11 cellular contexts compared by ENCODE assay signal in genomic region chr7:134742688-134743350, GRCh38. TPM values are rescaled to one million over a fixed set of nuclear protein-coding genes. Genes with fewer than 3 reads are reported as not detected.
A peak's percentile ranks its signal among the peaks of the same experiment; 100 is the strongest.
DNase-seq lines count a peak whose midpoint lies in the region; ATAC-seq and TF ChIP-seq lines count a peak whose summit lies in the region.
"Had no signal": no experiment of that assay in that cellular context is flagged by ENCODE, and none has a peak within 500 bp of the region (broad histone marks: within the 10 kb centered on the region; RNA-seq: fewer than 3 reads in every experiment).

No MANE protein-coding gene starts in this region.

- H3K4me2 ChIP-seq in hepatocyte (peak overlapping the region; percentile 12), skeletal muscle satellite cell (ENCODE audit: low read length) (peak overlapping the region; percentile 7)

- peaks cover 10 to 58% of the 10 kb centered on the region in 2 donors for H3K27me3 Mint-ChIP-seq in natural killer cell (ENCODE audit: low read depth in 2 of 2)

- H2AFZ ChIP-seq in hepatocyte = peak overlapping the region; percentile 4

- 40 to 45% methylated on average over 2 of the region's 2 CpGs for WGBS in body of pancreas, 2 donors
- 87% methylated on average over 2 of the region's 2 CpGs for WGBS in hepatocyte (ENCODE audit: low lambda C conversion rate, missing lambda C conversion rate)

- no peaks in the 10 kb centered on the region for H3K9me2 ChIP-seq in hepatocyte (replicated peaks; ENCODE audit: insufficient read depth)

- no peaks in the 10 kb centered on the region for H3K9me3 ChIP-seq in body of pancreas
- no peaks in the 10 kb centered on the region for H3K9me3 ChIP-seq in hepatocyte (ENCODE audit: low read depth)
- H3K9me3 ChIP-seq in skeletal muscle satellite cell (replicated peaks; ENCODE audit: low read length) = no peaks in the 10 kb centered on the region
- H3K9me3 ChIP-seq: right lobe of liver had no signal

- no peaks in the 10 kb centered on the region for H3K79me2 ChIP-seq in hepatocyte

- ATAC-seq in body of pancreas (peak; percentile 47), natural killer cell (no peak), HG03196 (IDR thresholded peaks at IDR 0.05; ENCODE audit: unreplicated experiment) (no peak)
- ATAC-seq: stimulated activated memory B cell treated with anti-CD40 and anti-IgM and Interleukin-4, amounts not matched to agents 10 μg/mL and 1 μg/mL and 100 μg/mL, for 72 hours had no signal

- TF ChIP-seq CTCF in body of pancreas (IDR thresholded peaks at IDR 0.05) = no peak
- TF ChIP-seq CTCF in hepatocyte (IDR thresholded peaks at IDR 0.05; ENCODE audit: poor library complexity) = no peak
- TF ChIP-seq CTCF in natural killer cell (IDR thresholded peaks at IDR 0.05) = no peak
- TF ChIP-seq CTCF in GM20000 (IDR thresholded peaks at IDR 0.05; ENCODE audit: extremely low read depth, missing control alignments) = no peak

- TF ChIP-seq POLR2A in body of pancreas (IDR thresholded peaks at IDR 0.05) = no peak

- H3K4me3 ChIP-seq in body of pancreas = no peak overlapping the region
- H3K4me3 ChIP-seq in hepatocyte = no peak overlapping the region
- no peak overlapping the region for H3K4me3 ChIP-seq in skeletal muscle satellite cell (ENCODE audit: low read length)
- H3K4me3 ChIP-seq: right lobe of liver had no signal

- H3K4me1 Mint-ChIP-seq in natural killer cell = no peaks in the 10 kb centered on the region

- peak overlapping the region; percentile 59 for H3K9ac ChIP-seq in skeletal muscle satellite cell (ENCODE audit: low read depth, low read length)

- no peak overlapping the region for H3K4me3 Mint-ChIP-seq in natural killer cell
- H3K4me3 Mint-ChIP-seq: stimulated activated memory B cell treated with anti-CD40 and anti-IgM and Interleukin-4, amounts not matched to agents 10 μg/mL and 1 μg/mL and 100 μg/mL, for 72 hours had no signal

- DNase-seq in GM04503 (ENCODE audit: low read depth) (peak; percentile 99), body of pancreas (peak in 2 of 4 donors; percentile 16 to 33), hepatocyte (ENCODE audit: low spot score) (no peak), natural killer cell (no peak), NCI-H748 treated with DMSO at 0.1 percent for 48 hours (lab: John Stamatoyannopoulos, UW) (no peak), GM20000 (ENCODE audit: low spot score) (no peak)
- DNase-seq: caudate nucleus, right lobe of liver had no signal

- H3K9me3 Mint-ChIP-seq in natural killer cell = no peaks in the 10 kb centered on the region
- H3K9me3 Mint-ChIP-seq: stimulated activated memory B cell treated with anti-CD40 and anti-IgM and Interleukin-4, amounts not matched to agents 10 μg/mL and 1 μg/mL and 100 μg/mL, for 72 hours had no signal

- intact Hi-C loops in body of pancreas (cut with DNase I) = no loop called here
- intact Hi-C loops in natural killer cell (cut with micrococcal nuclease) = no loop called here

- H3K4me1 ChIP-seq in body of pancreas = no peaks in the 10 kb centered on the region
- H3K4me1 ChIP-seq in hepatocyte (ENCODE audit: insufficient read depth) = peaks cover 8% of the 10 kb centered on the region
- peaks cover 29% of the 10 kb centered on the region for H3K4me1 ChIP-seq in skeletal muscle satellite cell (ENCODE audit: control insufficient read depth, insufficient read depth, low read length)
- H3K4me1 ChIP-seq: right lobe of liver had no signal

- H3K36me3 ChIP-seq in body of pancreas (replicated peaks in 1 of 2; ENCODE audit: insufficient read depth in 1 of 2, low read depth in 2 of 2) (no peaks in the 10 kb centered on the region), hepatocyte (replicated peaks; ENCODE audit: insufficient read depth, low read depth) (no peaks in the 10 kb centered on the region), skeletal muscle satellite cell (ENCODE audit: insufficient read depth, low read length) (no peaks in the 10 kb centered on the region)
- H3K36me3 ChIP-seq: right lobe of liver had no signal

- no peak overlapping the region for H3K27ac Mint-ChIP-seq in natural killer cell
- H3K27ac Mint-ChIP-seq: stimulated activated memory B cell treated with anti-CD40 and anti-IgM and Interleukin-4, amounts not matched to agents 10 μg/mL and 1 μg/mL and 100 μg/mL, for 72 hours had no signal

- H3K36me3 Mint-ChIP-seq in natural killer cell = no peaks in the 10 kb centered on the region
- H3K36me3 Mint-ChIP-seq: stimulated activated memory B cell treated with anti-CD40 and anti-IgM and Interleukin-4, amounts not matched to agents 10 μg/mL and 1 μg/mL and 100 μg/mL, for 72 hours had no signal

- no peaks in the 10 kb centered on the region for H4K20me1 ChIP-seq in hepatocyte (ENCODE audit: insufficient read depth, poor library complexity, severe bottlenecking)

- no peaks in the 10 kb centered on the region for H3K27me3 ChIP-seq in body of pancreas
- H3K27me3 ChIP-seq in hepatocyte = no peaks in the 10 kb centered on the region
- no peaks in the 10 kb centered on the region for H3K27me3 ChIP-seq in skeletal muscle satellite cell (ENCODE audit: control insufficient read depth, insufficient read depth, low read length)
- H3K27me3 ChIP-seq: right lobe of liver had no signal

- H3K27ac ChIP-seq in body of pancreas = peak overlapping the region in 2 of 4 donors; percentile 2 to 17
- peak overlapping the region; percentile 50 for H3K27ac ChIP-seq in hepatocyte
- H3K27ac ChIP-seq: right lobe of liver had no signal

RNA-seq across cellular contexts. Expression of gene CALD1, which starts 36.6 kb away (rescaled TPM):
- total RNA-seq in body of pancreas (10 to 100 TPM; 57.0 to 72.6 TPM), hepatocyte (207 and 219 TPM in 2 replicates), natural killer cell (1 to 10 TPM in 2 of 3 donors, under 1 TPM in 1; 0.14 to 2.5 (median 1.0) TPM)
- polyA plus RNA-seq in hepatocyte = 333 and 406 TPM in 2 replicates
- 101 and 103 TPM in 2 replicates for total RNA-seq in skeletal muscle satellite cell (2012; rRNA removed)

Comparison
In these comparisons a context has a peak if more than half of its experiments do, and no peak if none do; other contexts are left out.
1. RNA of gene CALD1, which starts 36.6 kb away (total RNA-seq): 207 to 219 TPM in hepatocyte and 57.0 to 72.6 TPM in body of pancreas; 0.14 to 2.5 TPM in natural killer cell; every median in the first group is over 10 times any median in the second.